ENCODE assay signal across 10 cellular contexts in genomic region chr1:107135466-107135865, GRCh38. TPM values are rescaled to one million over a fixed set of nuclear protein-coding genes. Genes with fewer than 3 reads are reported as not detected.
DNase-seq lines count a peak whose midpoint lies in the region; ATAC-seq and TF ChIP-seq lines count a peak whose summit lies in the region.
"Had no signal": no experiment of that assay in that cellular context is flagged by ENCODE, and none has a peak within 500 bp of the region (broad histone marks: within the 10 kb centered on the region; RNA-seq: fewer than 3 reads in every experiment).

No MANE protein-coding gene starts in this region.

- intact Hi-C loops in left colon (cut with DNase I, micrococcal nuclease): no loop called here

- ATAC-seq in left colon: no peak
- no peak for ATAC-seq in HG03521 (IDR thresholded peaks at IDR 0.05; ENCODE audit: unreplicated experiment)

- TF ChIP-seq POLR2A in erythroblast (IDR thresholded peaks at IDR 0.05; ENCODE audit: low read length): no peak

- DNase-seq in stimulated activated CD4-positive, alpha-beta T cell treated with anti-CD3 and anti-CD28 coated beads, Interleukin-12 subunit alpha, Interleukin-12 subunit beta, amount 100 ng/mL, for 4 hours: peak; percentile 9
- no peak for DNase-seq in stimulated activated CD4-positive, alpha-beta T cell treated with anti-CD3 and anti-CD28 coated beads, Interleukin-1b, Interleukin-23, amount 100 ng/mL, for 48 hours
- DNase-seq in erythroblast (lab: John Stamatoyannopoulos, UW) (peak; percentile 2), left colon (no peak), NCI-H1092 treated with DMSO at 0.1 percent for 48 hours (lab: John Stamatoyannopoulos, UW) (no peak), NCI-H446 treated with DMSO at 0.1 percent for 48 hours (lab: John Stamatoyannopoulos, UW) (no peak)
- DNase-seq: C1 segment of cervical spinal cord, small intestine had no signal

TF ChIP-seq in PFSK-1, 5 proteins besides CTCF, POLR2A, EP300 and RAD21:
- TF ChIP-seq REST (IDR thresholded peaks at IDR 0.05; ENCODE audit: insufficient read depth in 1 of 2, low read depth in 2 of 2, low read length in 2 of 2) (peak; percentile 93 to 99), POLR2AphosphoS5 (IDR thresholded peaks at IDR 0.05; ENCODE audit: low read depth, low read length) (no peak)

RNA-seq across cellular contexts. Expression of gene NTNG1, which starts 5.4 kb away (rescaled TPM):
- polyA plus RNA-seq in PFSK-1 (2012; ENCODE audit: insufficient read length, low read depth): 1.3 TPM
- 1 to 10 TPM in 1 of 2 donors, under 1 TPM in 1; 0.09 to 1.2 TPM for total RNA-seq in left colon

Comparison
In these comparisons a context has a peak if more than half of its experiments do, and no peak if none do; other contexts are left out.
1. DNase-seq: peak in stimulated activated CD4-positive, alpha-beta T cell treated with anti-CD3 and anti-CD28 coated beads, Interleukin-12 subunit alpha, Interleukin-12 subunit beta, amount 100 ng/mL, for 4 hours (single experiment) and erythroblast (2 of 2); none in stimulated activated CD4-positive, alpha-beta T cell treated with anti-CD3 and anti-CD28 coated beads, Interleukin-1b, Interleukin-23, amount 100 ng/mL, for 48 hours (single experiment), left colon (0 of 2), NCI-H1092 treated with DMSO at 0.1 percent for 48 hours (single experiment) and NCI-H446 treated with DMSO at 0.1 percent for 48 hours (single experiment).